In genomic region chr4:185700635-185701034, GRCh38 we compare ENCODE assay signal across 16 cellular contexts.
A peak's percentile ranks its signal among the peaks of the same experiment; 100 is the strongest.
DNase-seq lines count a peak whose midpoint lies in the region; ATAC-seq, FAIRE-seq and TF ChIP-seq lines count a peak whose summit lies in the region.
"Had no signal": no experiment of that assay in that cellular context is flagged by ENCODE, and none has a peak within 500 bp of the region (broad histone marks: within the 10 kb centered on the region; RNA-seq: fewer than 3 reads in every experiment).

No MANE protein-coding gene starts in this region.

- no peak for TF ChIP-seq CTCF in cardiac muscle cell (IDR thresholded peaks at IDR 0.05; ENCODE audit: low read depth, low read length)
- TF ChIP-seq CTCF in chondrocyte (IDR thresholded peaks at IDR 0.05), result no peak
- TF ChIP-seq CTCF in tibial artery (IDR thresholded peaks at IDR 0.05), result no peak

- H3K9me3 ChIP-seq in cardiac muscle cell (ENCODE audit: low read depth), result no peaks in the 10 kb centered on the region
- H3K9me3 ChIP-seq in muscle layer of duodenum (ENCODE audit: control insufficient read depth in 1 of 2, low read length in 2 of 2), result peaks cover 0 to 5% of the 10 kb centered on the region in 2 donors
- H3K9me3 ChIP-seq in tibial artery, result peaks cover 0 to 1% (median 0%) of the 10 kb centered on the region in 3 donors
- no peaks in the 10 kb centered on the region for H3K9me3 ChIP-seq in small intestine (ENCODE audit: control insufficient read depth, low read depth)

- H3K27me3 Mint-ChIP-seq in chondrocyte (ENCODE audit: low read depth), result no peaks in the 10 kb centered on the region

- no peaks in the 10 kb centered on the region for H3K27me3 ChIP-seq in cardiac muscle cell
- H3K27me3 ChIP-seq in muscle layer of duodenum (ENCODE audit: low read depth, low read length), result no peaks in the 10 kb centered on the region
- H3K27me3 ChIP-seq in tibial artery, result no peaks in the 10 kb centered on the region
- H3K27me3 ChIP-seq in small intestine (ENCODE audit: control insufficient read depth in 2 of 2, insufficient read depth in 2 of 2, low read length in 2 of 2), result no peaks in the 10 kb centered on the region
- H3K27me3 ChIP-seq: BLaER1, Peyer's patch had no signal

- no peak overlapping the region for H3K4me3 Mint-ChIP-seq in chondrocyte (ENCODE audit: unreplicated experiment)

- peak overlapping the region; percentile 14 for H3K27ac ChIP-seq in cardiac muscle cell
- peak overlapping the region; percentile 43 for H3K27ac ChIP-seq in muscle layer of duodenum (ENCODE audit: low read length)
- H3K27ac ChIP-seq in tibial artery, result peak overlapping the region; percentile 86 to 88
- H3K27ac ChIP-seq in small intestine (ENCODE audit: low read depth in 1 of 2, low read length in 1 of 2), result no peak overlapping the region
- H3K27ac ChIP-seq: BLaER1, KMS-11 had no signal

- DNase-seq in cardiac muscle cell (ENCODE audit: low read depth in 1 of 2, low spot score in 1 of 2), result no peak
- no peak for DNase-seq in left ventricle myocardium superior
- DNase-seq in chondrocyte (ENCODE audit: low spot score), result no peak
- no peak for DNase-seq in tibial artery
- DNase-seq in small intestine, result no peak
- DNase-seq in DMS153 treated with DMSO at 0.1 percent for 48 hours (lab: John Stamatoyannopoulos, UW; ENCODE audit: unreplicated experiment), result no peak
- DNase-seq: 8988T; CD8-positive, alpha-beta memory T cell; EL; NCI-H187 treated with DMSO at 0.1 percent for 48 hours; NCI-H446 treated with DMSO at 0.1 percent for 48 hours; Peyer's patch had no signal

- H3K27ac Mint-ChIP-seq in chondrocyte (ENCODE audit: unreplicated experiment), result peak overlapping the region; percentile 80
- H3K27ac Mint-ChIP-seq: CD8-positive, alpha-beta memory T cell had no signal

- no peak overlapping the region for H3K4me3 ChIP-seq in cardiac muscle cell
- H3K4me3 ChIP-seq in muscle layer of duodenum (ENCODE audit: low read depth in 1 of 2, low read length in 2 of 2), result no peak overlapping the region
- no peak overlapping the region for H3K4me3 ChIP-seq in tibial artery
- no peak overlapping the region for H3K4me3 ChIP-seq in small intestine (ENCODE audit: low read depth in 1 of 2, low read length in 2 of 2)
- H3K4me3 ChIP-seq: BLaER1, Peyer's patch had no signal

- no peak for ATAC-seq in left ventricle myocardium superior
- ATAC-seq in GM18519 (IDR thresholded peaks at IDR 0.05; ENCODE audit: low FRiP score, unreplicated experiment), result no peak

- peaks cover 27% of the 10 kb centered on the region for H3K4me1 Mint-ChIP-seq in chondrocyte (ENCODE audit: low read depth)
- H3K4me1 Mint-ChIP-seq: CD8-positive, alpha-beta memory T cell had no signal

- intact Hi-C loops in left ventricle myocardium superior (cut with micrococcal nuclease) (no loop called here), tibial artery (cut with DNase I; ENCODE audit: low total_unique reads) (loop anchor here (10.0 kb wide), 1 partner anchor 74 kb away; no protein-coding TSS in a partner anchor)

- H3K36me3 ChIP-seq in cardiac muscle cell (no peaks in the 10 kb centered on the region), muscle layer of duodenum (ENCODE audit: control insufficient read depth in 1 of 2, insufficient read depth in 2 of 2, low read length in 2 of 2) (no peaks in the 10 kb centered on the region), tibial artery (peaks cover 0 to 6% (median 4%) of the 10 kb centered on the region in 3 donors), small intestine (ENCODE audit: control insufficient read depth in 2 of 2, insufficient read depth in 2 of 2, low read length in 2 of 2) (no peaks in the 10 kb centered on the region)
- H3K36me3 ChIP-seq: BLaER1, Peyer's patch had no signal

- H3K36me3 Mint-ChIP-seq in chondrocyte (ENCODE audit: low read depth), result peaks cover 6% of the 10 kb centered on the region
- H3K36me3 Mint-ChIP-seq: CD8-positive, alpha-beta memory T cell had no signal

- H3K4me1 ChIP-seq in cardiac muscle cell (ENCODE audit: low read depth) (peaks cover 15% of the 10 kb centered on the region), muscle layer of duodenum (ENCODE audit: control insufficient read depth in 1 of 2, insufficient read depth in 2 of 2, low read length in 2 of 2) (no peaks in the 10 kb centered on the region), tibial artery (peaks cover 0 to 78% (median 18%) of the 10 kb centered on the region in 4 donors), small intestine (ENCODE audit: control insufficient read depth in 2 of 2, insufficient read depth in 1 of 2, low read depth in 1 of 2, low read length in 1 of 2) (no peaks in the 10 kb centered on the region)
- H3K4me1 ChIP-seq: BLaER1, Peyer's patch had no signal

- H3K9me3 Mint-ChIP-seq in chondrocyte (ENCODE audit: low read depth), result peaks cover 6% of the 10 kb centered on the region

- FAIRE-seq in small intestine (lab: Jason Lieb, UNC), result no peak

Comparison
In these comparisons a context has a peak if more than half of its experiments do, and no peak if none do; other contexts are left out.
1. H3K27ac ChIP-seq: peak in cardiac muscle cell (single experiment), muscle layer of duodenum (single experiment) and tibial artery (2 of 2); none in small intestine (0 of 2).